ENCODE assay signal across 19 cellular contexts in genomic region chr5:163613150-163613442, GRCh38.
A peak's percentile ranks its signal among the peaks of the same experiment; 100 is the strongest.
DNase-seq lines count a peak whose midpoint lies in the region; ATAC-seq and TF ChIP-seq lines count a peak whose summit lies in the region.
"Had no signal": no experiment of that assay in that cellular context is flagged by ENCODE, and none has a peak within 500 bp of the region (broad histone marks: within the 10 kb centered on the region; RNA-seq: fewer than 3 reads in every experiment).

No MANE protein-coding gene starts in this region.

- TF ChIP-seq CTCF in LNCaP clone FGC (IDR thresholded peaks at IDR 0.05; ENCODE audit: control insufficient read depth, extremely low read depth, insufficient read depth): no peak
- TF ChIP-seq CTCF in glutamatergic neuron (IDR thresholded peaks at IDR 0.05; ENCODE audit: partially characterized antibody, unreplicated experiment): no peak

- no peaks in the 10 kb centered on the region for H3K27me3 Mint-ChIP-seq in glutamatergic neuron (ENCODE audit: unreplicated experiment)

- H3K36me3 Mint-ChIP-seq in glutamatergic neuron (ENCODE audit: unreplicated experiment): peaks cover 6% of the 10 kb centered on the region
- H3K36me3 Mint-ChIP-seq: CD14-positive monocyte; CD8-positive, alpha-beta T cell had no signal

- peaks cover 3% of the 10 kb centered on the region for H3K9me3 Mint-ChIP-seq in glutamatergic neuron (ENCODE audit: unreplicated experiment)
- H3K9me3 Mint-ChIP-seq: CD8-positive, alpha-beta T cell; HFFc6 had no signal

- H3K4me3 ChIP-seq in LNCaP clone FGC (ENCODE audit: low read depth, low read length): no peak overlapping the region
- H3K4me3 ChIP-seq: BLaER1 had no signal

- no peak overlapping the region for H3K4me3 Mint-ChIP-seq in glutamatergic neuron (ENCODE audit: unreplicated experiment)
- H3K4me3 Mint-ChIP-seq: CD14-positive monocyte; CD8-positive, alpha-beta T cell; HFFc6 had no signal

- H3K27ac ChIP-seq in cingulate gyrus (ENCODE audit: low read depth, low read length) (peak overlapping the region; percentile 41), temporal lobe (ENCODE audit: low read depth, low read length) (peak overlapping the region; percentile 83)
- H3K27ac ChIP-seq: BLaER1 had no signal

- peak overlapping the region; percentile 83 for H3K27ac Mint-ChIP-seq in glutamatergic neuron (ENCODE audit: unreplicated experiment)
- H3K27ac Mint-ChIP-seq: CD14-positive monocyte; CD8-positive, alpha-beta T cell; HFFc6 had no signal

- no peak for ATAC-seq in HG02642 (IDR thresholded peaks at IDR 0.05; ENCODE audit: poor library complexity, unreplicated experiment)
- ATAC-seq: CD8-positive, alpha-beta T cell; HCT116; HepG2 had no signal

- DNase-seq in LNCaP clone FGC (ENCODE audit: low read depth) (peak; percentile 17), glutamatergic neuron (no peak), occipital lobe (lab: John Stamatoyannopoulos, UW) (no peak), NCI-H69 (lab: John Stamatoyannopoulos, UW) (no peak)
- DNase-seq: 8988T; Calu3; CD8-positive, alpha-beta T cell; DMS79 treated with DMSO at 0.1 percent for 48 hours; GF-D8; GOT3; H7; HFFc6 had no signal

- peaks cover 28% of the 10 kb centered on the region for H3K4me1 Mint-ChIP-seq in glutamatergic neuron (ENCODE audit: low read depth, unreplicated experiment)
- H3K4me1 Mint-ChIP-seq: CD14-positive monocyte had no signal
